Comparison of ENCODE assay signal across 1 cellular context in the genomic region with DNA sequence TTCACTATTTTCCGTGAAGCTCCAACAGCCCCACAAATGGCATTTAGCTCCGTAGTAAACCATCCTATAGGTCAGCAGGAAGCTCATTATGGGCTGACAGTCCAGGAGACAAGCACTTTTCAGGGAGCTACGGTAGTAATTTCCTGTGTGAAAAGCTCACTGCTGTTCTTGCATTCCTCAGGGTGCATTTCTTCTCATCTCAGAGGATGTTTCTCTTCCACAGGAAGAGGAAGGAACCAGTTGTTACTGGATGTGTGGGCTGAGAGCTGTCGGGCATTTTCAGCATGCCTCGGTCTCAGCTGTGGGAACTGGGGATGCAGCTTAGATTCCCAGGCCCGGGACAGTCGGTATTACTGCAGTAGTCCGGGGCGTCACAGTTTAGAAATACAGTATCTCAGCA.
TF ChIP-seq lines count a peak whose summit lies in the region.

No MANE protein-coding gene starts in this region.

TF ChIP-seq in HepG2, 621 proteins besides CTCF, POLR2A, EP300 and RAD21 (continued from another document):
- TF ChIP-seq, protein P1, sequence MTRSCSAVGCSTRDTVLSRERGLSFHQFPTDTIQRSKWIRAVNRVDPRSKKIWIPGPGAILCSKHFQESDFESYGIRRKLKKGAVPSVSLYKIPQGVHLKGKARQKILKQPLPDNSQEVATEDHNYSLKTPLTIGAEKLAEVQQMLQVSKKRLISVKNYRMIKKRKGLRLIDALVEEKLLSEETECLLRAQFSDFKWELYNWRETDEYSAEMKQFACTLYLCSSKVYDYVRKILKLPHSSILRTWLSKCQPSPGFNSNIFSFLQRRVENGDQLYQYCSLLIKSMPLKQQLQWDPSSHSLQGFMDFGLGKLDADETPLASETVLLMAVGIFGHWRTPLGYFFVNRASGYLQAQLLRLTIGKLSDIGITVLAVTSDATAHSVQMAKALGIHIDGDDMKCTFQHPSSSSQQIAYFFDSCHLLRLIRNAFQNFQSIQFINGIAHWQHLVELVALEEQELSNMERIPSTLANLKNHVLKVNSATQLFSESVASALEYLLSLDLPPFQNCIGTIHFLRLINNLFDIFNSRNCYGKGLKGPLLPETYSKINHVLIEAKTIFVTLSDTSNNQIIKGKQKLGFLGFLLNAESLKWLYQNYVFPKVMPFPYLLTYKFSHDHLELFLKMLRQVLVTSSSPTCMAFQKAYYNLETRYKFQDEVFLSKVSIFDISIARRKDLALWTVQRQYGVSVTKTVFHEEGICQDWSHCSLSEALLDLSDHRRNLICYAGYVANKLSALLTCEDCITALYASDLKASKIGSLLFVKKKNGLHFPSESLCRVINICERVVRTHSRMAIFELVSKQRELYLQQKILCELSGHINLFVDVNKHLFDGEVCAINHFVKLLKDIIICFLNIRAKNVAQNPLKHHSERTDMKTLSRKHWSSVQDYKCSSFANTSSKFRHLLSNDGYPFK (CRISPR knock-in tag; IDR thresholded peaks at IDR 0.05; ENCODE audit: borderline replicate concordance), result no peak
- TF ChIP-seq TEAD3 (CRISPR knock-in tag; optimal IDR thresholded peaks at IDR 0.05; ENCODE audit: borderline replicate concordance) (no peak), MAFG (CRISPR knock-in tag; IDR thresholded peaks at IDR 0.05) (no peak), MBD4 (IDR thresholded peaks at IDR 0.05; ENCODE audit: borderline replicate concordance, low read length) (no peak), SP1 (IDR thresholded peaks at IDR 0.05) (no peak), SP1 (CRISPR knock-in tag; IDR thresholded peaks at IDR 0.05) (no peak), ZNF251 (CRISPR knock-in tag; IDR thresholded peaks at IDR 0.05) (no peak), KDM3A (CRISPR knock-in tag; IDR thresholded peaks at IDR 0.05; ENCODE audit: low read depth) (no peak), ZNF331 (CRISPR knock-in tag; IDR thresholded peaks at IDR 0.05) (no peak), SIN3B (IDR thresholded peaks at IDR 0.05; ENCODE audit: low read length) (no peak)
- TF ChIP-seq, protein P2, sequence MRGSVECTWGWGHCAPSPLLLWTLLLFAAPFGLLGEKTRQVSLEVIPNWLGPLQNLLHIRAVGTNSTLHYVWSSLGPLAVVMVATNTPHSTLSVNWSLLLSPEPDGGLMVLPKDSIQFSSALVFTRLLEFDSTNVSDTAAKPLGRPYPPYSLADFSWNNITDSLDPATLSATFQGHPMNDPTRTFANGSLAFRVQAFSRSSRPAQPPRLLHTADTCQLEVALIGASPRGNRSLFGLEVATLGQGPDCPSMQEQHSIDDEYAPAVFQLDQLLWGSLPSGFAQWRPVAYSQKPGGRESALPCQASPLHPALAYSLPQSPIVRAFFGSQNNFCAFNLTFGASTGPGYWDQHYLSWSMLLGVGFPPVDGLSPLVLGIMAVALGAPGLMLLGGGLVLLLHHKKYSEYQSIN (CRISPR knock-in tag; IDR thresholded peaks at IDR 0.05; ENCODE audit: borderline replicate concordance), result no peak
- TF ChIP-seq, protein P3, sequence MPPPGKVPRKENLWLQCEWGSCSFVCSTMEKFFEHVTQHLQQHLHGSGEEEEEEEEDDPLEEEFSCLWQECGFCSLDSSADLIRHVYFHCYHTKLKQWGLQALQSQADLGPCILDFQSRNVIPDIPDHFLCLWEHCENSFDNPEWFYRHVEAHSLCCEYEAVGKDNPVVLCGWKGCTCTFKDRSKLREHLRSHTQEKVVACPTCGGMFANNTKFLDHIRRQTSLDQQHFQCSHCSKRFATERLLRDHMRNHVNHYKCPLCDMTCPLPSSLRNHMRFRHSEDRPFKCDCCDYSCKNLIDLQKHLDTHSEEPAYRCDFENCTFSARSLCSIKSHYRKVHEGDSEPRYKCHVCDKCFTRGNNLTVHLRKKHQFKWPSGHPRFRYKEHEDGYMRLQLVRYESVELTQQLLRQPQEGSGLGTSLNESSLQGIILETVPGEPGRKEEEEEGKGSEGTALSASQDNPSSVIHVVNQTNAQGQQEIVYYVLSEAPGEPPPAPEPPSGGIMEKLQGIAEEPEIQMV (CRISPR knock-in tag; IDR thresholded peaks at IDR 0.05; ENCODE audit: low read depth), result no peak
- TF ChIP-seq, protein P4, sequence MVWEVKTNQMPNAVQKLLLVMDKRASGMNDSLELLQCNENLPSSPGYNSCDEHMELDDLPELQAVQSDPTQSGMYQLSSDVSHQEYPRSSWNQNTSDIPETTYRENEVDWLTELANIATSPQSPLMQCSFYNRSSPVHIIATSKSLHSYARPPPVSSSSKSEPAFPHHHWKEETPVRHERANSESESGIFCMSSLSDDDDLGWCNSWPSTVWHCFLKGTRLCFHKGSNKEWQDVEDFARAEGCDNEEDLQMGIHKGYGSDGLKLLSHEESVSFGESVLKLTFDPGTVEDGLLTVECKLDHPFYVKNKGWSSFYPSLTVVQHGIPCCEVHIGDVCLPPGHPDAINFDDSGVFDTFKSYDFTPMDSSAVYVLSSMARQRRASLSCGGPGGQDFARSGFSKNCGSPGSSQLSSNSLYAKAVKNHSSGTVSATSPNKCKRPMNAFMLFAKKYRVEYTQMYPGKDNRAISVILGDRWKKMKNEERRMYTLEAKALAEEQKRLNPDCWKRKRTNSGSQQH (CRISPR knock-in tag; IDR thresholded peaks at IDR 0.05; ENCODE audit: low read depth), result no peak
